Comparison of ENCODE assay signal across 8 cellular contexts in genomic region chr11:99020324-99021225, GRCh38. TPM values are rescaled to one million over a fixed set of nuclear protein-coding genes. Genes with fewer than 3 reads are reported as not detected.
DNase-seq lines count a peak whose midpoint lies in the region; ATAC-seq and TF ChIP-seq lines count a peak whose summit lies in the region.

CNTN5 (plus strand) TSS chr11:99020949.

- peak; percentile 41 for ATAC-seq in HG02852 (IDR thresholded peaks at IDR 0.05; ENCODE audit: unreplicated experiment)

- peak; percentile 88 for DNase-seq in DMS53 (lab: John Stamatoyannopoulos, UW)
- peak; percentile 64 for DNase-seq in OCI-M1 (lab: John Stamatoyannopoulos, UW)
- peak; percentile 47 for DNase-seq in astrocyte of the spinal cord (ENCODE audit: low read depth, low spot score)
- DNase-seq in iPS-NIHi7 (ENCODE audit: extremely low spot score) = peak; percentile 54
- no peak for DNase-seq in activated CD4-positive, CD25-positive, alpha-beta regulatory T cell (lab: John Stamatoyannopoulos, UW)
- no peak for DNase-seq in activated gamma-delta T cell treated with Interleukin-2 at 50 U/mL for 16 hours

- H3K27ac ChIP-seq in skeletal muscle tissue (ENCODE audit: low read depth, low read length) = no peak within 1 kb of the TSS

- in situ Hi-C loops in astrocyte of the spinal cord (cut with HindIII; ENCODE audit: low sequenced_read_pairs) = no loop called here

- no peak within 1 kb of the TSS for H3K9ac ChIP-seq in skeletal muscle tissue (ENCODE audit: low read depth in 1 of 3, low read length in 3 of 3)

- H3K36me3 ChIP-seq in skeletal muscle tissue (ENCODE audit: control insufficient read depth in 3 of 3, insufficient read depth in 3 of 3, low read length in 3 of 3) = no peaks in the 10 kb centered on the region

- H3K4me3 ChIP-seq in astrocyte of the spinal cord (ENCODE audit: low read depth, low read length) (peak within 1 kb of the TSS; percentile 40), skeletal muscle tissue (ENCODE audit: low read length in 3 of 3) (peak within 1 kb of the TSS; percentile 28 to 50 (median 44))

- H3K9me3 ChIP-seq in skeletal muscle tissue (ENCODE audit: control insufficient read depth in 3 of 3, low read length in 3 of 3) = no peaks in the 10 kb centered on the region

- H3K27me3 ChIP-seq in skeletal muscle tissue (ENCODE audit: control insufficient read depth in 3 of 3, insufficient read depth in 3 of 3, low read length in 3 of 3) = peaks cover 17 to 25% (median 18%) of the 10 kb centered on the region in 3 donors

- H3K4me1 ChIP-seq in skeletal muscle tissue (ENCODE audit: control insufficient read depth in 3 of 3, insufficient read depth in 3 of 3, low read length in 3 of 3) = peaks cover 2 to 5% (median 3%) of the 10 kb centered on the region in 3 donors

- no peak for TF ChIP-seq CTCF in astrocyte of the spinal cord (IDR thresholded peaks at IDR 0.05; ENCODE audit: low read depth, low read length)

RNA-seq across cellular contexts. Expression of gene CNTN5, which starts in this region (rescaled TPM):
- total RNA-seq in skeletal muscle tissue = 10.4 TPM

Comparison
In these comparisons a context has a peak if more than half of its experiments do, and no peak if none do; other contexts are left out.
1. DNase-seq: peak in DMS53 (single experiment), OCI-M1 (single experiment), astrocyte of the spinal cord (single experiment) and iPS-NIHi7 (single experiment); none in activated CD4-positive, CD25-positive, alpha-beta regulatory T cell (0 of 4) and activated gamma-delta T cell treated with Interleukin-2 at 50 U/mL for 16 hours (single experiment).